Comparison of ENCODE assay signal across 8 cellular contexts in genomic region chr19:57279418-57280164, GRCh38. TPM values are rescaled to one million over a fixed set of nuclear protein-coding genes. Genes with fewer than 3 reads are reported as not detected.
DNase-seq lines count a peak whose midpoint lies in the region; TF ChIP-seq lines count a peak whose summit lies in the region.

No MANE protein-coding gene starts in this region.

- peak overlapping the region; percentile 80 for H3K4me2 ChIP-seq in Loucy (ENCODE audit: low read depth, low read length, poor library complexity, severe bottlenecking)

- peak overlapping the region; percentile 94 for H3K4me3 ChIP-seq in H7 (ENCODE audit: insufficient read depth, low read depth, low read length)
- peak overlapping the region; percentile 92 for H3K4me3 ChIP-seq in Loucy (ENCODE audit: low read length, poor library complexity, severe bottlenecking)

- H3K27me3 ChIP-seq in H7 (ENCODE audit: control insufficient read depth, insufficient read depth, low read length), result no peaks in the 10 kb centered on the region
- H3K27me3 ChIP-seq in Loucy (ENCODE audit: insufficient read depth, low read length, poor library complexity, severe bottlenecking), result no peaks in the 10 kb centered on the region

- peak overlapping the region; percentile 94 for H3K9ac ChIP-seq in Loucy (ENCODE audit: low read depth, low read length, poor library complexity, severe bottlenecking)

- peaks cover 45% of the 10 kb centered on the region for H3K79me2 ChIP-seq in Loucy (ENCODE audit: insufficient read depth, low read length)

- peaks cover 12% of the 10 kb centered on the region for H3K4me1 ChIP-seq in Loucy (ENCODE audit: insufficient read depth, low read length, poor library complexity, severe bottlenecking)

- H2AFZ ChIP-seq in Loucy (ENCODE audit: low read length), result peak overlapping the region; percentile 81

- DNase-seq in GM03348 (ENCODE audit: low spot score) (peak; percentile 94), H7 (peak; percentile 90), glomerular endothelial cell (ENCODE audit: extremely low read depth, low read depth, low spot score) (peak; percentile 78), nucleus accumbens (lab: John Stamatoyannopoulos, UW) (peak in 53 of 56 donors; percentile 62 to 94 (median 83))
- DNase-seq in activated naive CD4-positive, alpha-beta T cell treated with Interleukin-2 at 50 U/mL for 16 hours, result peak; percentile 85

- TF ChIP-seq POLR2A in Raji (IDR thresholded peaks at IDR 0.05; ENCODE audit: insufficient read depth, low read depth, low read length), result peak; percentile 75

- no peaks in the 10 kb centered on the region for H3F3A ChIP-seq in Loucy (ENCODE audit: low read depth)

- H4K20me1 ChIP-seq in Loucy (ENCODE audit: insufficient read depth, low read length, poor library complexity, severe bottlenecking), result peaks cover 35% of the 10 kb centered on the region

- H3K27ac ChIP-seq in temporal lobe (ENCODE audit: low read depth, low read length), result peak overlapping the region; percentile 96

- peak; percentile 40; the same call in 1 of the 2 replicates for TF ChIP-seq CTCF in Loucy (conservative IDR thresholded peaks at IDR 0.05; ENCODE audit: low read length)

- no peaks in the 10 kb centered on the region for H3K9me3 ChIP-seq in Loucy (ENCODE audit: insufficient read depth, low read depth, low read length)

- no peaks in the 10 kb centered on the region for H3K9me2 ChIP-seq in Loucy (replicated peaks; ENCODE audit: low read depth, low read length)

- H3K36me3 ChIP-seq in H7 (replicated peaks; ENCODE audit: control insufficient read depth, insufficient read depth, low read length) (peaks cover 8% of the 10 kb centered on the region), Loucy (ENCODE audit: insufficient read depth, low read length) (peaks cover 7% of the 10 kb centered on the region; the same call in 1 of the 2 replicates)

RNA-seq across cellular contexts. Expression of gene ZNF460, which starts 0.7 kb away (rescaled TPM):
- 23.7 and 29.7 TPM in 2 replicates for total RNA-seq in H7 (2014; rRNA removed; shearing (Covaris generic))
- 37.5 and 57.5 TPM in 2 replicates for total RNA-seq in glomerular endothelial cell
- 136 TPM for total RNA-seq in temporal lobe

RNA-seq across cellular contexts. Expression of gene ZNF805, which starts 39.2 kb away (rescaled TPM):
- total RNA-seq in H7 (2014; rRNA removed; shearing (Covaris generic)), result 13.1 and 15.1 TPM in 2 replicates
- total RNA-seq in glomerular endothelial cell (8.6 and 15.3 TPM in 2 replicates), temporal lobe (21.9 TPM)

RNA-seq across cellular contexts. Expression of gene ZNF543, which starts 40.7 kb away (rescaled TPM):
- total RNA-seq in H7 (2014; rRNA removed; shearing (Covaris generic)), result 12.7 and 16.4 TPM in 2 replicates
- total RNA-seq in glomerular endothelial cell, result 6.2 and 8.3 TPM in 2 replicates
- 24.3 TPM for total RNA-seq in temporal lobe

RNA-seq across cellular contexts. Expression of gene AURKC, which starts 48.8 kb away (rescaled TPM):
- total RNA-seq in H7 (2014; rRNA removed; shearing (Covaris generic)), result 8.5 and 16.3 TPM in 2 replicates
- total RNA-seq in glomerular endothelial cell (0.58 TPM in 1 of 2 replicates, not detected in the other), temporal lobe (0.98 TPM)

Comparison
In these comparisons a context has a peak if more than half of its experiments do, and no peak if none do; other contexts are left out.
1. Peak in every context shown above with its lines: DNase-seq, H3K4me3 ChIP-seq and H3K27ac ChIP-seq.